28 cellular contexts compared by ENCODE assay signal in the genomic region with DNA sequence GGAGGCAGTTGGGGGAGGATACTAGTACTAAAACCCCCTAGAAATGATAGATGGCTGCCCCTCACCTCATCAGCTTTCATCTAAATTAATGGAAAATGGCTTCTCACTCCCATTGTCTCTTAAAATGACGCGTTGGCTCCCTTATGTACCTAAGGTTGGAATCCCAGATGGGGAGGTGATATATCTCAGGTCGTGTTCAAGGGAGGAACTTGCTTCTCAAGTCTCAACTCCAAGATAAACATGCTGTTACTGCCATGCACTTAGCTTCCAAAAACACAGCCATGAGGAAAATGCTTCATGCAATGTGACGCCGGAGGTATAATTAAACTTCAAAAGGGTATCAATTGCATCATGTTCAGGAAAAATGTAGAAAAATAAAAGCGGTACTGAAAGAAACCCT. TPM values are rescaled to one million over a fixed set of nuclear protein-coding genes. Genes with fewer than 3 reads are reported as not detected.
"Had no signal": no experiment of that assay in that cellular context is flagged by ENCODE, and none has a peak within 500 bp of the region (broad histone marks: within the 10 kb centered on the region; RNA-seq: fewer than 3 reads in every experiment).

No MANE protein-coding gene starts in this region.

- H3K27ac ChIP-seq: colonic mucosa, epithelial cell of prostate, tibial artery, upper lobe of right lung had no signal

- ATAC-seq: activated naive CD4-positive, alpha-beta T cell treated with anti-CD3 and anti-CD28 coated beads, Interleukin-2, amount 50 U/mL, for 72 hours; activated T-cell treated with anti-CD3 and anti-CD28 coated beads, Interleukin-2, amount 50 U/mL, for 72 hours; left cardiac atrium; naive thymus-derived CD8-positive, alpha-beta T cell; stimulated activated effector memory CD8-positive, alpha-beta T cell treated with anti-CD3 and anti-CD28 coated beads, Interleukin-12 subunit alpha, Interleukin-12 subunit beta, amount 100 ng/mL, for 72 hours; upper lobe of right lung had no signal

- FAIRE-seq: endometrium, frontal cortex, small intestine had no signal

- DNase-seq: activated B cell treated with CpG ODN at 0.5 μM for 24 hours; activated CD4-positive, alpha-beta T cell treated with anti-CD3 and anti-CD28 coated beads, Interleukin-2, amount 50 U/mL, for 1 hour; activated naive CD4-positive, alpha-beta T cell; activated T-cell treated with anti-CD3 and anti-CD28 coated beads for 4 hours; activated T-cell treated with anti-CD3 and anti-CD28 coated beads, Interleukin-2, amount 50 U/mL, for 72 hours; anterior cingulate cortex; cerebellar nuclear complex; colonic mucosa; effector CD8-positive, alpha-beta T cell; esophagus squamous epithelium; glutamatergic neuron; islet precursor cell; left cardiac atrium; naive thymus-derived CD8-positive, alpha-beta T cell; sigmoid colon; small intestine; stimulated activated CD4-positive, alpha-beta T cell treated with anti-CD3 and anti-CD28 coated beads, Interleukin-4, amount 100 ng/mL, for 24 hours; substantia nigra; T-helper 2 cell; tibial artery; upper lobe of right lung had no signal

- H3K4me3 ChIP-seq: colonic mucosa, esophagus squamous epithelium, sigmoid colon, tibial artery, upper lobe of right lung had no signal

- H3K9me3 ChIP-seq: colonic mucosa, esophagus squamous epithelium, sigmoid colon, tibial artery, upper lobe of right lung had no signal

- H3K27me3 ChIP-seq: colonic mucosa, esophagus squamous epithelium, sigmoid colon, tibial artery, upper lobe of right lung had no signal

- H3K36me3 ChIP-seq: colonic mucosa, esophagus squamous epithelium, sigmoid colon, tibial artery, upper lobe of right lung had no signal

RNA-seq across cellular contexts. Expression of gene UBE2L5, which starts 18.8 kb away (rescaled TPM):
- total RNA-seq: activated T-cell treated with anti-CD3 and anti-CD28 coated beads, Interleukin-2, amount 50 U/mL, for 72 hours; colonic mucosa; dermis microvascular lymphatic vessel endothelial cell; frontal cortex; left cardiac atrium; liver; naive thymus-derived CD8-positive, alpha-beta T cell; upper lobe of right lung had no signal
- polyA plus RNA-seq: naive thymus-derived CD8-positive, alpha-beta T cell; small intestine had no signal
